In genomic region chr16:83164816-83165215, GRCh38 we compare ENCODE assay signal across 33 cellular contexts.
DNase-seq lines count a peak whose midpoint lies in the region; ATAC-seq and TF ChIP-seq lines count a peak whose summit lies in the region.
"Had no signal": no experiment of that assay in that cellular context is flagged by ENCODE, and none has a peak within 500 bp of the region (broad histone marks: within the 10 kb centered on the region; RNA-seq: fewer than 3 reads in every experiment).

No MANE protein-coding gene starts in this region.

- no peak overlapping the region for H3K27ac Mint-ChIP-seq in GM23338
- no peak overlapping the region for H3K27ac Mint-ChIP-seq in activated T-cell treated with anti-CD3 and anti-CD28 coated beads, Interleukin-2, amount 50 U/mL, for 24 hours
- H3K27ac Mint-ChIP-seq: B cell; CD4-positive, alpha-beta T cell; CD8-positive, alpha-beta memory T cell; CD8-positive, alpha-beta T cell had no signal

- H3K4me1 Mint-ChIP-seq in GM23338, result peaks cover 19% of the 10 kb centered on the region
- no peaks in the 10 kb centered on the region for H3K4me1 Mint-ChIP-seq in activated T-cell treated with anti-CD3 and anti-CD28 coated beads, Interleukin-2, amount 50 U/mL, for 24 hours (ENCODE audit: low read depth)
- H3K4me1 Mint-ChIP-seq: B cell; CD14-positive monocyte; CD4-positive, CD25-positive, alpha-beta regulatory T cell; CD8-positive, alpha-beta memory T cell had no signal

- H3K4me3 ChIP-seq in right atrium auricular region, result no peak overlapping the region
- no peak overlapping the region for H3K4me3 ChIP-seq in GM23338
- H3K4me3 ChIP-seq: A549; BLaER1; BLaER1 treated with 17β-estradiol and CSF1 and Interleukin-3, amounts not matched to agents 10 nM and 100 nM had no signal

- intact Hi-C loops in Right ventricle myocardium superior (cut with DNase I), result no loop called here

- H3K4me1 ChIP-seq in right atrium auricular region, result no peaks in the 10 kb centered on the region
- peaks cover 28% of the 10 kb centered on the region for H3K4me1 ChIP-seq in GM23338 (ENCODE audit: insufficient read depth)
- H3K4me1 ChIP-seq: A549; BE2C; BLaER1; BLaER1 treated with 17β-estradiol and CSF1 and Interleukin-3, amounts not matched to agents 10 nM and 100 nM; Caco-2 had no signal

- H3K36me3 Mint-ChIP-seq in GM23338 (ENCODE audit: low read depth), result no peaks in the 10 kb centered on the region
- no peaks in the 10 kb centered on the region for H3K36me3 Mint-ChIP-seq in activated T-cell treated with anti-CD3 and anti-CD28 coated beads, Interleukin-2, amount 50 U/mL, for 24 hours (ENCODE audit: low read depth)
- H3K36me3 Mint-ChIP-seq: CD14-positive monocyte; CD4-positive, alpha-beta memory T cell; CD4-positive, CD25-positive, alpha-beta regulatory T cell; CD8-positive, alpha-beta memory T cell; CD8-positive, alpha-beta T cell had no signal

- H3K27me3 ChIP-seq in right atrium auricular region (no peaks in the 10 kb centered on the region), GM23338 (ENCODE audit: insufficient read depth) (no peaks in the 10 kb centered on the region)
- H3K27me3 ChIP-seq: BE2C, BLaER1 had no signal

- DNase-seq in right atrium auricular region (ENCODE audit: low spot score), result peak; percentile 5
- no peak for DNase-seq in Right ventricle myocardium superior
- no peak for DNase-seq in GM23338 (ENCODE audit: low spot score)
- peak; percentile 12 for DNase-seq in islet precursor cell
- DNase-seq in activated T-cell treated with anti-CD3 and anti-CD28 coated beads, Interleukin-2, amount 50 U/mL, for 24 hours, result no peak
- DNase-seq: 8988T; ACHN; AML-193; BE2C; C1 segment of cervical spinal cord; Caco-2; Calu3; CD4-positive, alpha-beta memory T cell; CD4-positive, alpha-beta T cell; CD4-positive, CD25-positive, alpha-beta regulatory T cell; CD8-positive, alpha-beta memory T cell; CD8-positive, alpha-beta T cell; COR-L47; DMS 273 treated with DMSO at 0.1 percent for 48 hours; DMS153; DMS53; DMS79; DMS79 treated with DMSO at 0.1 percent for 48 hours; DND-41; EL had no signal

- no peak for TF ChIP-seq CTCF in right atrium auricular region (IDR thresholded peaks at IDR 0.05)
- TF ChIP-seq CTCF in GM23338 (conservative IDR thresholded peaks at IDR 0.05; ENCODE audit: low read depth in 2 of 2), result no peak

- H3K36me3 ChIP-seq in right atrium auricular region (no peaks in the 10 kb centered on the region), GM23338 (ENCODE audit: insufficient read depth) (no peaks in the 10 kb centered on the region)
- H3K36me3 ChIP-seq: BE2C; BLaER1; BLaER1 treated with 17β-estradiol and CSF1 and Interleukin-3, amounts not matched to agents 10 nM and 100 nM had no signal

- no peak overlapping the region for H3K4me3 Mint-ChIP-seq in GM23338
- H3K4me3 Mint-ChIP-seq in activated T-cell treated with anti-CD3 and anti-CD28 coated beads, Interleukin-2, amount 50 U/mL, for 24 hours, result no peak overlapping the region
- H3K4me3 Mint-ChIP-seq: B cell; CD14-positive monocyte; CD4-positive, alpha-beta memory T cell; CD4-positive, alpha-beta T cell; CD4-positive, CD25-positive, alpha-beta regulatory T cell; CD8-positive, alpha-beta memory T cell; CD8-positive, alpha-beta T cell had no signal

- no peak overlapping the region for H2AFZ ChIP-seq in GM23338

- peaks cover 7% of the 10 kb centered on the region for H3K27me3 Mint-ChIP-seq in GM23338 (ENCODE audit: insufficient read depth, low read depth, poor library complexity)
- H3K27me3 Mint-ChIP-seq in activated T-cell treated with anti-CD3 and anti-CD28 coated beads, Interleukin-2, amount 50 U/mL, for 24 hours, result no peaks in the 10 kb centered on the region
- H3K27me3 Mint-ChIP-seq: B cell; CD4-positive, alpha-beta memory T cell; CD4-positive, alpha-beta T cell; CD4-positive, CD25-positive, alpha-beta regulatory T cell had no signal

- H3K79me2 ChIP-seq in GM23338 (replicated peaks; ENCODE audit: insufficient read depth), result no peaks in the 10 kb centered on the region

- H4K20me1 ChIP-seq in GM23338 (replicated peaks; ENCODE audit: insufficient read depth), result no peaks in the 10 kb centered on the region
- H4K20me1 ChIP-seq: BLaER1; BLaER1 treated with 17β-estradiol and CSF1 and Interleukin-3, amounts not matched to agents 10 nM and 100 nM had no signal

- H3K9me2 ChIP-seq in GM23338 (ENCODE audit: insufficient read depth), result peaks cover 6% of the 10 kb centered on the region; the same call in 1 of the 2 replicates

- peaks cover 0 to 7% of the 10 kb centered on the region in 2 donors for H3K9me3 ChIP-seq in right atrium auricular region
- H3K9me3 ChIP-seq: A549, BE2C, Caco-2 had no signal

- H3K9me3 Mint-ChIP-seq in GM23338, result no peaks in the 10 kb centered on the region
- no peaks in the 10 kb centered on the region for H3K9me3 Mint-ChIP-seq in activated T-cell treated with anti-CD3 and anti-CD28 coated beads, Interleukin-2, amount 50 U/mL, for 24 hours
- H3K9me3 Mint-ChIP-seq: CD4-positive, alpha-beta T cell; CD8-positive, alpha-beta memory T cell had no signal

- H3F3A ChIP-seq in GM23338 (replicated peaks; ENCODE audit: low read depth), result no peaks in the 10 kb centered on the region

- H3K4me2 ChIP-seq in GM23338, result peak overlapping the region; percentile 24
- H3K4me2 ChIP-seq: A549; BLaER1; BLaER1 treated with 17β-estradiol and CSF1 and Interleukin-3, amounts not matched to agents 10 nM and 100 nM had no signal

- ATAC-seq in Right ventricle myocardium superior (ENCODE audit: poor library complexity) (no peak), GM23338 (no peak), HG02885 (IDR thresholded peaks at IDR 0.05; ENCODE audit: poor library complexity, unreplicated experiment) (no peak)
- ATAC-seq: A549; CD8-positive, alpha-beta T cell had no signal

- H3K27ac ChIP-seq in right atrium auricular region, result no peak overlapping the region
- H3K27ac ChIP-seq in GM23338 (ENCODE audit: low read depth), result no peak overlapping the region
- H3K27ac ChIP-seq: 22Rv1; A549; BLaER1; BLaER1 treated with 17β-estradiol and CSF1 and Interleukin-3, amounts not matched to agents 10 nM and 100 nM; C4-2B had no signal

TF ChIP-seq in GM23338, 12 proteins besides CTCF, POLR2A, EP300 and RAD21 (continues in another document):
- TF ChIP-seq CREB1 (CRISPR knock-in tag; IDR thresholded peaks at IDR 0.05; ENCODE audit: low read depth) (no peak), REST (IDR thresholded peaks at IDR 0.05; ENCODE audit: unreplicated experiment) (no peak), ZNF114 (CRISPR knock-in tag; IDR thresholded peaks at IDR 0.05) (no peak), ZNF331 (CRISPR knock-in tag; IDR thresholded peaks at IDR 0.05; ENCODE audit: low read depth) (no peak), POLR2AphosphoS5 (IDR thresholded peaks at IDR 0.05; ENCODE audit: low read depth) (no peak)

Comparison
In these comparisons a context has a peak if more than half of its experiments do, and no peak if none do; other contexts are left out.
1. DNase-seq: peak in right atrium auricular region (single experiment) and islet precursor cell (single experiment); none in Right ventricle myocardium superior (single experiment), GM23338 (single experiment) and activated T-cell treated with anti-CD3 and anti-CD28 coated beads, Interleukin-2, amount 50 U/mL, for 24 hours (single experiment).